Comparison of ENCODE assay signal across 13 cellular contexts in the genomic region with DNA sequence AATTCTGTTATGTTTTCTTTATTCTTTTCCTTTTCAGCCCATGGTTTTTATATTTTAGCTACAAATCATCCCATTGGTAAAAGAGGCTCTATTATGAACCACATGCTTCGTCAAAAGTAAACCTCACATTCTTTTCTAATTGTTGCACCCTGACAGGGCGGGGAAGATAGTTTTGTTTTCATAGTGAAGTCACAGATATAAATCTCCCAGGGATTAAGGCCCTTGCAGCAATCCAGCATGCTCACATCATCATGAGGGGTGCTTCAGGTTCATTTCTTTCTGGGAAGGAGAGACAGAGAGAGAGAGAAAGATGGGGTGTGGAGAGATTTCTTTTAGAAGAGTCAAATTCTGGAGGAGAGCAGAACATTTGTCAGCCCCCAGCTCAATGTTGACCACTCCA.
DNase-seq lines count a peak whose midpoint lies in the region; ATAC-seq and TF ChIP-seq lines count a peak whose summit lies in the region.
"Had no signal": no experiment of that assay in that cellular context is flagged by ENCODE, and none has a peak within 500 bp of the region (broad histone marks: within the 10 kb centered on the region; RNA-seq: fewer than 3 reads in every experiment).

No MANE protein-coding gene starts in this region.

- H3K56ac ChIP-seq in mesendoderm (ENCODE audit: low read length): no peak overlapping the region

- no peaks in the 10 kb centered on the region for H3K4me1 ChIP-seq in mesendoderm (ENCODE audit: control insufficient read depth, low read depth, low read length)
- H3K4me1 ChIP-seq: right lobe of liver had no signal

- WGBS in mesendoderm (ENCODE audit: extremely low coverage, insufficient coverage, low lambda C conversion rate): no CpG with 5 or more reads among the region's 2 CpGs

- H3K27ac ChIP-seq in brain microvascular endothelial cell (peak overlapping the region; percentile 33), mesendoderm (ENCODE audit: low read depth, low read length) (no peak overlapping the region)
- H3K27ac ChIP-seq: right lobe of liver had no signal

- peak; percentile 87 for DNase-seq in AG04449 (ENCODE audit: low read depth, low spot score)
- peak; percentile 72 for DNase-seq in HS-27A (ENCODE audit: low read depth)
- peak; percentile 56 for DNase-seq in brain microvascular endothelial cell
- DNase-seq in mesendoderm: peak; percentile 32
- no peak for DNase-seq in NCI-H2227 (lab: John Stamatoyannopoulos, UW; ENCODE audit: unreplicated experiment)
- no peak for DNase-seq in OCI-M1 (lab: John Stamatoyannopoulos, UW)
- no peak for DNase-seq in hippocampal formation (lab: John Stamatoyannopoulos, UW)
- DNase-seq: activated CD4-positive, alpha-beta T cell treated with anti-CD3 and anti-CD28 coated beads for 36 hours; activated gamma-delta T cell treated with Interleukin-2 at 50 U/mL for 16 hours; GF-D8; NCI-H187; right lobe of liver had no signal

- POLR2A ChIA-PET in AG04449 (lab: Yijun Ruan, JAX): interaction anchor here (0.5 to 3.8 kb wide), 5 partner anchors 14 to 144 kb away, joined by 3 to 24 read pairs (median 4); a partner anchor contains a TSS

- no peak for TF ChIP-seq CTCF in AG04449 (IDR thresholded peaks at IDR 0.05; ENCODE audit: insufficient read depth, low read length, missing control alignments)
- no peak for TF ChIP-seq CTCF in brain microvascular endothelial cell (IDR thresholded peaks at IDR 0.05; ENCODE audit: low read depth, low read length, missing control alignments)

- H3K18ac ChIP-seq in mesendoderm (ENCODE audit: low read length): no peak overlapping the region

- H3K79me1 ChIP-seq in mesendoderm (ENCODE audit: low read length): no peaks in the 10 kb centered on the region

- no peak overlapping the region for H2BK15ac ChIP-seq in mesendoderm (replicated peaks; ENCODE audit: low read depth)

- H2BK5ac ChIP-seq in mesendoderm (ENCODE audit: low read length): no peak overlapping the region

- H3K4ac ChIP-seq in mesendoderm (ENCODE audit: low read depth, low read length): no peak overlapping the region

- H4K8ac ChIP-seq in mesendoderm (ENCODE audit: low read depth, low read length): no peak overlapping the region

- no peaks in the 10 kb centered on the region for H3K79me2 ChIP-seq in mesendoderm (ENCODE audit: control insufficient read depth, insufficient read depth, low read length)

- CTCF ChIA-PET in AG04449 (lab: Yijun Ruan, JAX): interaction anchor here (0.8 to 4.8 kb wide), 6 partner anchors 12 to 381 kb away, joined by 3 to 22 read pairs (median 9); no protein-coding TSS in a partner anchor

- H3K4me2 ChIP-seq in mesendoderm (ENCODE audit: low read length): no peak overlapping the region

- H4K5ac ChIP-seq in mesendoderm (ENCODE audit: low read length): no peak overlapping the region

- in situ Hi-C loops in brain microvascular endothelial cell (cut with HindIII; ENCODE audit: low pct_ligation_motif_present, low sequenced_read_pairs): no loop called here

- H3K4me3 ChIP-seq in AG04449 (ENCODE audit: low read depth, low read length) (no peak overlapping the region), brain microvascular endothelial cell (ENCODE audit: low read depth, low read length) (no peak overlapping the region), mesendoderm (ENCODE audit: low read length) (no peak overlapping the region)
- H3K4me3 ChIP-seq: right lobe of liver had no signal

- H3K27me3 ChIP-seq in brain microvascular endothelial cell (replicated peaks) (no peaks in the 10 kb centered on the region), mesendoderm (ENCODE audit: insufficient read depth, low read length, poor library complexity) (no peaks in the 10 kb centered on the region)
- H3K27me3 ChIP-seq: right lobe of liver had no signal

- no peaks in the 10 kb centered on the region for H3K36me3 ChIP-seq in brain microvascular endothelial cell (replicated peaks)
- no peaks in the 10 kb centered on the region for H3K36me3 ChIP-seq in mesendoderm (ENCODE audit: control insufficient read depth, insufficient read depth, low read length)
- H3K36me3 ChIP-seq: right lobe of liver had no signal

- H3K9ac ChIP-seq in mesendoderm (ENCODE audit: low read length): no peak overlapping the region

- no peak overlapping the region for H3K23ac ChIP-seq in mesendoderm (ENCODE audit: low read length)

- no peak for ATAC-seq in GM18868 (IDR thresholded peaks at IDR 0.05; ENCODE audit: unreplicated experiment)
- ATAC-seq: activated CD4-positive, alpha-beta T cell treated with anti-CD3 and anti-CD28 coated beads for 36 hours; right lobe of liver had no signal

- no peak overlapping the region for H2AK5ac ChIP-seq in mesendoderm (ENCODE audit: low read length)

- no peak overlapping the region for H2BK120ac ChIP-seq in mesendoderm (ENCODE audit: low read depth, low read length)

Comparison
In these comparisons a context has a peak if more than half of its experiments do, and no peak if none do; other contexts are left out.
1. DNase-seq: peak in AG04449 (single experiment), HS-27A (single experiment), brain microvascular endothelial cell (single experiment) and mesendoderm (single experiment); none in NCI-H2227 (single experiment), OCI-M1 (single experiment) and hippocampal formation (0 of 2).